Comparison of ENCODE assay signal across 2 cellular contexts in the genomic region with DNA sequence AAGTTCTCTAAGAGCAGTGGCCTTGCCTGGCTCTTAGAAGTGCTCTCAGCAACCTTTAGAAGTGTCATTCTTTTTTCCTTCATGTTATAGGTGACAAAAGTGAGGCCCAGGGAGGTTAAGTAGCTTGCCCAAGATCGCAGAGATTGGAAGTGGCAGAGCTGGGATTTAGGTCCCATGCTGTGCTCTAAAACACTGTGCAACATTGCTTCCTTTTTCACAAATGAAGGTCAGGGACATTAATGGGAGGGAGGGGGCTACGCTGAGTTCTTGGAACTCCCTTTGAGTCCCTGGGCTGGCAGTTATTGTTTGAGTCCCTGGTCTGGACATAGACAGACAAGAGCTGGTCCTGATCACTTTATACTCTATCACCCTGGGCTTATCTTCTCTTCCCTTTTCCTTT.
A peak's percentile ranks its signal among the peaks of the same experiment; 100 is the strongest.
TF ChIP-seq lines count a peak whose summit lies in the region.

No MANE protein-coding gene starts in this region.

TF ChIP-seq in H1, 55 proteins besides CTCF, POLR2A, EP300 and RAD21:
- TF ChIP-seq POLR2AphosphoS5 (IDR thresholded peaks at IDR 0.05; ENCODE audit: low read depth, low read length), result no peak
- no peak for TF ChIP-seq NRF1 (IDR thresholded peaks at IDR 0.05; ENCODE audit: low read depth, low read length)
- no peak for TF ChIP-seq MAFK (IDR thresholded peaks at IDR 0.05; ENCODE audit: low read depth, low read length)
- TF ChIP-seq BRCA1 (IDR thresholded peaks at IDR 0.05; ENCODE audit: low read depth, low read length), result no peak
- TF ChIP-seq TEAD4 (IDR thresholded peaks at IDR 0.05; ENCODE audit: low read depth, low read length), result no peak
- no peak for TF ChIP-seq TBP (IDR thresholded peaks at IDR 0.05; ENCODE audit: low read depth, low read length)
- TF ChIP-seq TCF12 (IDR thresholded peaks at IDR 0.05; ENCODE audit: low read depth, low read length), result no peak
- no peak for TF ChIP-seq RFX5 (IDR thresholded peaks at IDR 0.05; ENCODE audit: borderline replicate concordance, low read depth, low read length)
- TF ChIP-seq RBBP5 (IDR thresholded peaks at IDR 0.05; ENCODE audit: borderline replicate concordance, low read depth, low read length), result no peak
- no peak for TF ChIP-seq CBX8 (IDR thresholded peaks at IDR 0.05; ENCODE audit: borderline replicate concordance, low read depth, low read length)
- TF ChIP-seq CHD2 (IDR thresholded peaks at IDR 0.05; ENCODE audit: low read length), result no peak

TF ChIP-seq in neural cell, 6 proteins besides CTCF, POLR2A, EP300 and RAD21:
- TF ChIP-seq, protein P1, sequence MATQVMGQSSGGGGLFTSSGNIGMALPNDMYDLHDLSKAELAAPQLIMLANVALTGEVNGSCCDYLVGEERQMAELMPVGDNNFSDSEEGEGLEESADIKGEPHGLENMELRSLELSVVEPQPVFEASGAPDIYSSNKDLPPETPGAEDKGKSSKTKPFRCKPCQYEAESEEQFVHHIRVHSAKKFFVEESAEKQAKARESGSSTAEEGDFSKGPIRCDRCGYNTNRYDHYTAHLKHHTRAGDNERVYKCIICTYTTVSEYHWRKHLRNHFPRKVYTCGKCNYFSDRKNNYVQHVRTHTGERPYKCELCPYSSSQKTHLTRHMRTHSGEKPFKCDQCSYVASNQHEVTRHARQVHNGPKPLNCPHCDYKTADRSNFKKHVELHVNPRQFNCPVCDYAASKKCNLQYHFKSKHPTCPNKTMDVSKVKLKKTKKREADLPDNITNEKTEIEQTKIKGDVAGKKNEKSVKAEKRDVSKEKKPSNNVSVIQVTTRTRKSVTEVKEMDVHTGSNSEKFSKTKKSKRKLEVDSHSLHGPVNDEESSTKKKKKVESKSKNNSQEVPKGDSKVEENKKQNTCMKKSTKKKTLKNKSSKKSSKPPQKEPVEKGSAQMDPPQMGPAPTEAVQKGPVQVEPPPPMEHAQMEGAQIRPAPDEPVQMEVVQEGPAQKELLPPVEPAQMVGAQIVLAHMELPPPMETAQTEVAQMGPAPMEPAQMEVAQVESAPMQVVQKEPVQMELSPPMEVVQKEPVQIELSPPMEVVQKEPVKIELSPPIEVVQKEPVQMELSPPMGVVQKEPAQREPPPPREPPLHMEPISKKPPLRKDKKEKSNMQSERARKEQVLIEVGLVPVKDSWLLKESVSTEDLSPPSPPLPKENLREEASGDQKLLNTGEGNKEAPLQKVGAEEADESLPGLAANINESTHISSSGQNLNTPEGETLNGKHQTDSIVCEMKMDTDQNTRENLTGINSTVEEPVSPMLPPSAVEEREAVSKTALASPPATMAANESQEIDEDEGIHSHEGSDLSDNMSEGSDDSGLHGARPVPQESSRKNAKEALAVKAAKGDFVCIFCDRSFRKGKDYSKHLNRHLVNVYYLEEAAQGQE (IDR thresholded peaks at IDR 0.05; ENCODE audit: borderline replicate concordance), result peak; percentile 42
- no peak for TF ChIP-seq TAF1 (IDR thresholded peaks at IDR 0.05; ENCODE audit: low read depth)
TF ChIP-seq in neural cell: peak in this region for 1.
